Comparison of ENCODE assay signal across 29 cellular contexts in the genomic region with DNA sequence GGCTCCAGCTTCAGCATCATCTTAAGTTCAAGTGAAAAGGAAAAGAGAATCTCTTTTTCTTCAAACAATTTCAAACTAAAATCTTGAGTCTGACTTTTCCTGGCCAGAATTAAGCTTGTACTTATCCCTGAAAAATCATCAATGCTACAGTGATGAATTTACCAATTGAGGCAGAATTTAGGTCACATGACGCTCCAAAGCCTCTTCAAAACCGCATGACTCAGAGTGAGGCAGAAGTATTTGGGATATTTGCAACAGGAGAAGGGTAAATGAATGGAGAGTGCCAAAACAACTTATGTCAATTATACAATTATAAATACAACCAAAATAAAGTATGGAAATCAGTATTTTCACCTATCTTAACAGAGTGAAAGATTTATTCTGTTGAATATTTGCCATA.
"Had no signal": no experiment of that assay in that cellular context is flagged by ENCODE, and none has a peak within 500 bp of the region (broad histone marks: within the 10 kb centered on the region; RNA-seq: fewer than 3 reads in every experiment).

No MANE protein-coding gene starts in this region.

- DNase-seq: activated CD4-positive, alpha-beta T cell treated with anti-CD3 and anti-CD28 coated beads, Interleukin-2, amount 10 ng/mL, durations not matched to agents 7 days and 5 days; activated CD8-positive, alpha-beta T cell treated with anti-CD3 and anti-CD28 coated beads, Interleukin-2, amount 10 ng/mL, durations not matched to agents 7 days and 5 days; activated gamma-delta T cell; aorta; brain microvascular endothelial cell; colonic mucosa; dorsolateral prefrontal cortex; effector memory CD8-positive, alpha-beta T cell; immature natural killer cell; kidney glomerular epithelial cell; naive thymus-derived CD8-positive, alpha-beta T cell; ovary; stimulated activated CD4-positive, alpha-beta T cell treated with anti-CD3 and anti-CD28 coated beads, Interleukin-12 subunit alpha, Interleukin-12 subunit beta, amount 100 ng/mL, for 4 hours; stimulated activated CD4-positive, alpha-beta T cell treated with anti-CD3 and anti-CD28 coated beads, Interleukin-4, amount 100 ng/mL, for 4 hours; stimulated activated naive CD8-positive, alpha-beta T cell treated with anti-CD3 and anti-CD28 coated beads, Interleukin-15, amount 100 ng/mL, for 72 hours; T-helper 2 cell had no signal

- H3K4me1 ChIP-seq: colonic mucosa, left lung, neural progenitor cell, prostate gland, right atrium auricular region, tibial nerve had no signal

- H3K4me1 Mint-ChIP-seq: activated CD4-positive, alpha-beta T cell treated with anti-CD3 and anti-CD28 coated beads, Interleukin-2, amount 10 ng/mL, durations not matched to agents 7 days and 5 days; activated naive CD4-positive, alpha-beta T cell treated with anti-CD3 and anti-CD28 coated beads, Interleukin-2, amount 50 U/mL, for 24 hours; central memory CD8-positive, alpha-beta T cell; immature natural killer cell; mesothelial cell of epicardium; naive thymus-derived CD8-positive, alpha-beta T cell; neural progenitor cell; stimulated activated naive CD8-positive, alpha-beta T cell treated with anti-CD3 and anti-CD28 coated beads, Interleukin-15, amount 100 ng/mL, for 72 hours had no signal

- H3K9me3 Mint-ChIP-seq: activated CD4-positive, alpha-beta T cell treated with anti-CD3 and anti-CD28 coated beads, Interleukin-2, amount 10 ng/mL, durations not matched to agents 7 days and 5 days; activated T-helper 1 cell treated with anti-CD3 and anti-CD28 coated beads, Interleukin-12 subunit alpha, Interleukin-12 subunit beta, Interleukin-2, Interleukin-4 antibody, amounts not matched to agents 30 ng/mL and 10 ng/mL and 1 ng/mL, durations not matched to agents 14 hours and 24 hours and 36 hours; neural progenitor cell had no signal

- H3K27ac ChIP-seq: brain microvascular endothelial cell, colonic mucosa, dorsolateral prefrontal cortex, left lung, neural progenitor cell, ovary, prostate gland, right atrium auricular region, tibial nerve, VCaP had no signal

- H3K36me3 ChIP-seq: brain microvascular endothelial cell, colonic mucosa, left lung, neural progenitor cell, ovary, prostate gland, right atrium auricular region, tibial nerve had no signal

- H3K36me3 Mint-ChIP-seq: activated naive CD4-positive, alpha-beta T cell treated with anti-CD3 and anti-CD28 coated beads, Interleukin-2, amount 50 U/mL, for 24 hours; immature natural killer cell; mesothelial cell of epicardium; naive thymus-derived CD8-positive, alpha-beta T cell; neural progenitor cell had no signal

- H3K4me3 ChIP-seq: colonic mucosa, dorsolateral prefrontal cortex, left lung, lung, neural progenitor cell, ovary, prostate gland, right atrium auricular region, tibial nerve had no signal

- ATAC-seq: activated CD4-positive, CD25-positive, alpha-beta regulatory T cell treated with anti-CD3 and anti-CD28 coated beads, Interleukin-2, amount 50 U/mL, for 24 hours; activated CD8-positive, alpha-beta T cell treated with anti-CD3 and anti-CD28 coated beads, Interleukin-2, amount 10 ng/mL, durations not matched to agents 7 days and 5 days; effector memory CD8-positive, alpha-beta T cell; esophagus mucosa; left lung; naive thymus-derived CD8-positive, alpha-beta T cell; stimulated activated naive CD8-positive, alpha-beta T cell treated with anti-CD3 and anti-CD28 coated beads, Interleukin-15, amount 100 ng/mL, for 72 hours had no signal

- H3K4me3 Mint-ChIP-seq: activated CD4-positive, alpha-beta T cell treated with anti-CD3 and anti-CD28 coated beads, Interleukin-2, amount 10 ng/mL, durations not matched to agents 7 days and 5 days; activated CD8-positive, alpha-beta T cell treated with anti-CD3 and anti-CD28 coated beads, Interleukin-2, amount 10 ng/mL, durations not matched to agents 7 days and 5 days; activated naive CD4-positive, alpha-beta T cell treated with anti-CD3 and anti-CD28 coated beads, Interleukin-2, amount 50 U/mL, for 24 hours; activated T-helper 1 cell treated with anti-CD3 and anti-CD28 coated beads, Interleukin-12 subunit alpha, Interleukin-12 subunit beta, Interleukin-2, Interleukin-4 antibody, amounts not matched to agents 30 ng/mL and 10 ng/mL and 1 ng/mL, durations not matched to agents 14 hours and 24 hours and 36 hours; central memory CD8-positive, alpha-beta T cell; effector memory CD8-positive, alpha-beta T cell; immature natural killer cell; mesothelial cell of epicardium; naive thymus-derived CD8-positive, alpha-beta T cell; neural progenitor cell; stimulated activated naive CD8-positive, alpha-beta T cell treated with anti-CD3 and anti-CD28 coated beads, Interleukin-15, amount 100 ng/mL, for 72 hours had no signal

- H3K4me2 ChIP-seq: neural progenitor cell had no signal

- H3K9me3 ChIP-seq: colonic mucosa, left lung, ovary, prostate gland had no signal

- H3K27ac Mint-ChIP-seq: activated CD4-positive, alpha-beta T cell treated with anti-CD3 and anti-CD28 coated beads, Interleukin-2, amount 10 ng/mL, durations not matched to agents 7 days and 5 days; activated CD8-positive, alpha-beta T cell treated with anti-CD3 and anti-CD28 coated beads, Interleukin-2, amount 10 ng/mL, durations not matched to agents 7 days and 5 days; activated naive CD4-positive, alpha-beta T cell treated with anti-CD3 and anti-CD28 coated beads, Interleukin-2, amount 50 U/mL, for 24 hours; activated T-helper 1 cell treated with anti-CD3 and anti-CD28 coated beads, Interleukin-12 subunit alpha, Interleukin-12 subunit beta, Interleukin-2, Interleukin-4 antibody, amounts not matched to agents 30 ng/mL and 10 ng/mL and 1 ng/mL, durations not matched to agents 14 hours and 24 hours and 36 hours; effector memory CD8-positive, alpha-beta T cell; immature natural killer cell; mesothelial cell of epicardium; naive thymus-derived CD8-positive, alpha-beta T cell; neural progenitor cell; stimulated activated naive CD8-positive, alpha-beta T cell treated with anti-CD3 and anti-CD28 coated beads, Interleukin-15, amount 100 ng/mL, for 72 hours had no signal

- H3K27me3 ChIP-seq: brain microvascular endothelial cell, colonic mucosa, dorsolateral prefrontal cortex, left lung, neural progenitor cell, ovary, right atrium auricular region, tibial nerve had no signal
